ENCODE assay signal across 8 cellular contexts in genomic region chr7:19747740-19748339, GRCh38. TPM values are rescaled to one million over a fixed set of nuclear protein-coding genes. Genes with fewer than 3 reads are reported as not detected.
DNase-seq lines count a peak whose midpoint lies in the region; ATAC-seq and TF ChIP-seq lines count a peak whose summit lies in the region.

No MANE protein-coding gene starts in this region.

- no peaks in the 10 kb centered on the region for H4K20me1 ChIP-seq in DND-41 (ENCODE audit: insufficient read depth, low read length)

- H3K14ac ChIP-seq in neuronal stem cell (ENCODE audit: low read length), result no peak overlapping the region

- no peaks in the 10 kb centered on the region for H3K4me1 ChIP-seq in DND-41 (ENCODE audit: insufficient read depth, low read length)
- no peaks in the 10 kb centered on the region for H3K4me1 ChIP-seq in neuronal stem cell (ENCODE audit: control insufficient read depth in 2 of 2, insufficient read depth in 1 of 2, low read depth in 1 of 2, low read length in 2 of 2)

- H2AK5ac ChIP-seq in neuronal stem cell (ENCODE audit: low read depth, low read length), result no peak overlapping the region

- WGBS in neuronal stem cell (ENCODE audit: extremely low coverage in 2 of 2, insufficient read length in 2 of 2, insufficient replicate concordance in 1 of 2), 2 donors, result no CpG with 5 or more reads among the region's 4 CpGs

- H2BK12ac ChIP-seq in neuronal stem cell (ENCODE audit: low read length), result no peak overlapping the region

- DNase-seq in DND-41, result no peak
- peak; percentile 58 for DNase-seq in NCI-H774 (lab: John Stamatoyannopoulos, UW)
- peak; percentile 22 for DNase-seq in dedifferentiated amniotic fluid mesenchymal stem cell (ENCODE audit: extremely low spot score)
- DNase-seq in neuronal stem cell (ENCODE audit: low spot score), result peak; percentile 37
- DNase-seq in GOT3 (lab: John Stamatoyannopoulos, UW), result no peak
- no peak for DNase-seq in hypothalamus (lab: John Stamatoyannopoulos, UW)

- no peak overlapping the region for H2BK15ac ChIP-seq in neuronal stem cell (ENCODE audit: low read length)

- no peak overlapping the region for H4K8ac ChIP-seq in neuronal stem cell (ENCODE audit: low read depth, low read length)

- H3K4me3 ChIP-seq in DND-41 (ENCODE audit: low read depth in 1 of 2, low read length in 2 of 2) (no peak overlapping the region), neuronal stem cell (ENCODE audit: low read length in 2 of 2) (no peak overlapping the region)

- no peak overlapping the region for H2BK120ac ChIP-seq in neuronal stem cell (ENCODE audit: low read depth, low read length)

- H3K4ac ChIP-seq in neuronal stem cell (ENCODE audit: low read length), result no peak overlapping the region

- H3K18ac ChIP-seq in neuronal stem cell (ENCODE audit: low read length), result no peak overlapping the region

- no peak overlapping the region for H2AFZ ChIP-seq in DND-41 (ENCODE audit: low read depth, low read length)
- H2AFZ ChIP-seq in neuronal stem cell (ENCODE audit: low read length), result no peak overlapping the region

- TF ChIP-seq CTCF in DND-41 (IDR thresholded peaks at IDR 0.05; ENCODE audit: borderline replicate concordance, extremely low read depth, low read length, poor library complexity, severe bottlenecking), result peak; percentile 54

- no peak overlapping the region for H2BK5ac ChIP-seq in neuronal stem cell (ENCODE audit: low read length)

- H3K27me3 ChIP-seq in DND-41 (ENCODE audit: insufficient read depth, low read length, poor library complexity) (no peaks in the 10 kb centered on the region), neuronal stem cell (ENCODE audit: control insufficient read depth in 3 of 3, insufficient read depth in 3 of 3, low read depth in 1 of 3, low read length in 3 of 3) (no peaks in the 10 kb centered on the region)

- no peak overlapping the region for H3K4me2 ChIP-seq in DND-41 (ENCODE audit: insufficient read depth, low read length)
- no peak overlapping the region for H3K4me2 ChIP-seq in neuronal stem cell (ENCODE audit: insufficient read depth, low read length, poor library complexity, severe bottlenecking)

- peak; percentile 45; the same call in 1 of the 3 replicates for ATAC-seq in DND-41 (ENCODE audit: insufficient read depth, low read depth)
- ATAC-seq in HG02938 (IDR thresholded peaks at IDR 0.05; ENCODE audit: unreplicated experiment), result peak; percentile 47
- ATAC-seq in HG03378 (IDR thresholded peaks at IDR 0.05; ENCODE audit: unreplicated experiment), result no peak

- no peak overlapping the region for H3K27ac ChIP-seq in DND-41 (ENCODE audit: low read length)
- H3K27ac ChIP-seq in neuronal stem cell (replicated peaks; ENCODE audit: low read length), result no peak overlapping the region

- H3K9ac ChIP-seq in DND-41 (ENCODE audit: low read depth, low read length), result no peak overlapping the region
- H3K9ac ChIP-seq in neuronal stem cell (ENCODE audit: low read depth, low read length, poor library complexity), result no peak overlapping the region

- no peak overlapping the region for H4K91ac ChIP-seq in neuronal stem cell (ENCODE audit: low read depth, low read length, poor library complexity)

- H3K36me3 ChIP-seq in DND-41 (ENCODE audit: insufficient read depth, low read length) (no peaks in the 10 kb centered on the region), neuronal stem cell (replicated peaks in 1 of 2; ENCODE audit: control insufficient read depth in 2 of 2, insufficient read depth in 2 of 2, low read length in 2 of 2) (no peaks in the 10 kb centered on the region)

- no peak overlapping the region for H3K23ac ChIP-seq in neuronal stem cell (ENCODE audit: low read depth, low read length, poor library complexity)

- H3K79me2 ChIP-seq in DND-41 (ENCODE audit: insufficient read depth, low read length), result no peaks in the 10 kb centered on the region

- H3K79me1 ChIP-seq in neuronal stem cell (ENCODE audit: low read depth, low read length), result no peaks in the 10 kb centered on the region

- no peaks in the 10 kb centered on the region for H3K9me3 ChIP-seq in DND-41 (ENCODE audit: insufficient read depth, low read length, severe bottlenecking)
- no peaks in the 10 kb centered on the region for H3K9me3 ChIP-seq in neuronal stem cell (replicated peaks in 1 of 2; ENCODE audit: control insufficient read depth in 2 of 2, insufficient read depth in 1 of 2, low read depth in 1 of 2, low read length in 2 of 2)

RNA-seq across cellular contexts. Expression of gene TMEM196, which starts 25.6 kb away (rescaled TPM):
- 0.08 TPM for polyA plus RNA-seq in neuronal stem cell (2013, experiment 1 of 2)
- 0.04 TPM for polyA plus RNA-seq in neuronal stem cell (2013, experiment 2 of 2)

RNA-seq across cellular contexts. Expression of gene POLR1F, which starts 39.0 kb away (rescaled TPM):
- 17.1 TPM for polyA plus RNA-seq in neuronal stem cell (2013, experiment 1 of 2)
- polyA plus RNA-seq in neuronal stem cell (2013, experiment 2 of 2), result 19.7 TPM

Comparison
In these comparisons a context has a peak if more than half of its experiments do, and no peak if none do; other contexts are left out.
1. DNase-seq: peak in NCI-H774 (single experiment), dedifferentiated amniotic fluid mesenchymal stem cell (single experiment) and neuronal stem cell (single experiment); none in DND-41 (single experiment), GOT3 (single experiment) and hypothalamus (0 of 51).